12 cellular contexts compared by ENCODE assay signal in the genomic region with DNA sequence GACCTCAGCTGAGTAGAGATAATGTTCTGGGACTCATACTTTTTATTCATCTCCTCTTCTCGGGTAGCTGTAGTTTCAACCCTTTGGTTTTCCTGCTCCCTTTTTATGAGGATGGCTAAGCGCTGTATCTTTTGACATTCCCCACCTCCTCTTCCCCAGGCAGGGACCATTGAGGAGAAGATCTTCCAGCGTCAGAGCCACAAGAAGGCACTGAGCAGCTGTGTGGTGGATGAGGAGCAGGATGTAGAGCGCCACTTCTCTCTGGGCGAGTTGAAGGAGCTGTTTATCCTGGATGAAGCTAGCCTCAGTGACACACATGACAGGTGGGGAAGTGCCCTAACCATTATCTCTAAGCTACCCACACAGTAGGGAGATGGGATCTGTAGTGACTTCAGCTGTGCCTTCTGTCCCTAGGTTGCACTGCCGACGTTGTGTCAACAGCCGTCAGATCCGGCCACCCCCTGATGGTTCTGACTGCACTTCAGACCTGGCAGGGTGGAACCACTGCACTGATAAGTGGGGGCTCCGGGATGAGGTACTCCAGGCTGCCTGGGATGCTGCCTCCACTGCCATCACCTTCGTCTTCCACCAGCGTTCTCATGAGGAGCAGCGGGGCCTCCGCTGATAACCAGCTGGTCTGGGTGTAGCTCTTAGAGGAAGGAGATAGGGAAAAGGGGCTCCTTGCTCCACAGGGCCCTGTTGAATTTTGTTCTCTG. TPM values are rescaled to one million over a fixed set of nuclear protein-coding genes. Genes with fewer than 3 reads are reported as not detected.
"Had no signal": no experiment of that assay in that cellular context is flagged by ENCODE, and none has a peak within 500 bp of the region (broad histone marks: within the 10 kb centered on the region; RNA-seq: fewer than 3 reads in every experiment).

No MANE protein-coding gene starts in this region.

- H3K27ac ChIP-seq: epithelial cell of prostate, foreskin keratinocyte, prostate gland, right atrium auricular region, skin epidermis had no signal

- H3K9me3 ChIP-seq: prostate gland, right atrium auricular region had no signal

- H3K27me3 ChIP-seq: dorsolateral prefrontal cortex, foreskin keratinocyte, right atrium auricular region had no signal

- DNase-seq: activated CD4-positive, alpha-beta T cell treated with anti-CD3 and anti-CD28 coated beads, Interleukin-2, amount 50 U/mL, for 4 hours; activated gamma-delta T cell; endodermal cell; hippocampal formation; left colon; stimulated activated naive CD8-positive, alpha-beta T cell treated with anti-CD3 and anti-CD28 coated beads, Interleukin-15, amount 100 ng/mL, for 72 hours had no signal

- H3K4me3 ChIP-seq: dorsolateral prefrontal cortex, prostate gland, right atrium auricular region, skin epidermis had no signal

- H3K4me1 ChIP-seq: foreskin keratinocyte, prostate gland, right atrium auricular region had no signal

- ATAC-seq: left colon; stimulated activated naive CD8-positive, alpha-beta T cell treated with anti-CD3 and anti-CD28 coated beads, Interleukin-15, amount 100 ng/mL, for 72 hours had no signal

RNA-seq across cellular contexts. Expression of a gene that starts 30.3 kb away (rescaled TPM):
- total RNA-seq: right atrium auricular region had no signal
